In genomic region chr1:37932759-37933158, GRCh38 we compare ENCODE assay signal across 10 cellular contexts. TPM values are rescaled to one million over a fixed set of nuclear protein-coding genes. Genes with fewer than 3 reads are reported as not detected.
DNase-seq lines count a peak whose midpoint lies in the region; ATAC-seq and TF ChIP-seq lines count a peak whose summit lies in the region.
"Had no signal": no experiment of that assay in that cellular context is flagged by ENCODE, and none has a peak within 500 bp of the region (broad histone marks: within the 10 kb centered on the region; RNA-seq: fewer than 3 reads in every experiment).

No MANE protein-coding gene starts in this region.

- no peaks in the 10 kb centered on the region for H3K36me3 ChIP-seq in RWPE2 (ENCODE audit: low read depth)
- H3K36me3 ChIP-seq in fibroblast of lung (ENCODE audit: control insufficient read depth, insufficient read depth, low read length): no peaks in the 10 kb centered on the region
- H3K36me3 ChIP-seq in BE2C: no peaks in the 10 kb centered on the region

- H3K9me3 ChIP-seq in RWPE2 (ENCODE audit: severe bottlenecking) (no peaks in the 10 kb centered on the region), fibroblast of lung (ENCODE audit: control insufficient read depth, insufficient read depth, low read depth, low read length) (no peaks in the 10 kb centered on the region), BE2C (no peaks in the 10 kb centered on the region)

- peak in 1 of 2 donors; percentile 31 for DNase-seq in activated T-cell treated with anti-CD3 and anti-CD28 coated beads, Interleukin-2, amount 50 U/mL, for 72 hours
- no peak for DNase-seq in activated T-cell treated with anti-CD3 and anti-CD28 coated beads, Interleukin-2, amount 50 U/mL, for 48 hours
- DNase-seq in RWPE2 (ENCODE audit: low spot score) (no peak), fibroblast of lung (ENCODE audit: low read depth in 2 of 2) (peak; percentile 59 to 77), BE2C (no peak)
- no peak for DNase-seq in stimulated activated naive B cell treated with anti-CD40 and anti-IgM and Interleukin-4, amounts not matched to agents 10 μg/mL and 1 μg/mL and 100 μg/mL, for 72 hours
- DNase-seq: activated CD4-positive, alpha-beta T cell treated with anti-CD3 and anti-CD28 coated beads, Interleukin-2, amount 10 ng/mL, durations not matched to agents 7 days and 5 days; stimulated activated CD4-positive, alpha-beta T cell treated with anti-CD3 and anti-CD28 coated beads, Interleukin-1b, Interleukin-23, amount 100 ng/mL, for 48 hours had no signal

- H3K4me3 ChIP-seq in RWPE2 (ENCODE audit: severe bottlenecking) (peak overlapping the region; percentile 1), fibroblast of lung (replicated peaks in 1 of 4; ENCODE audit: control extremely low read depth in 1 of 4, insufficient read depth in 1 of 4, low read depth in 3 of 4, low read length in 4 of 4) (no peak overlapping the region), BE2C (ENCODE audit: low read depth, low read length) (no peak overlapping the region)

- TF ChIP-seq CTCF in RWPE2 (IDR thresholded peaks at IDR 0.05; ENCODE audit: poor library complexity, severe bottlenecking) (no peak), fibroblast of lung (conservative IDR thresholded peaks at IDR 0.05 in 1 of 2, IDR thresholded peaks at IDR 0.05 in 1 of 2; ENCODE audit: low read depth in 1 of 2, low read length in 2 of 2) (no peak), BE2C (IDR thresholded peaks at IDR 0.05; ENCODE audit: low read depth, low read length) (no peak)

- no peak overlapping the region for H3K9ac ChIP-seq in fibroblast of lung (ENCODE audit: insufficient read depth, low read length)

- no peaks in the 10 kb centered on the region for H4K20me1 ChIP-seq in fibroblast of lung (ENCODE audit: control insufficient read depth, extremely low read depth, insufficient read depth, low read length)

- peaks cover 10 to 20% of the 10 kb centered on the region in 2 donors for H3K36me3 Mint-ChIP-seq in activated T-cell treated with anti-CD3 and anti-CD28 coated beads, Interleukin-2, amount 50 U/mL, for 72 hours (ENCODE audit: insufficient read depth in 2 of 2)
- peaks cover 26 to 33% of the 10 kb centered on the region in 2 donors for H3K36me3 Mint-ChIP-seq in stimulated activated naive B cell treated with anti-CD40 and anti-IgM and Interleukin-4, amounts not matched to agents 10 μg/mL and 1 μg/mL and 100 μg/mL, for 72 hours
- peaks cover 25% of the 10 kb centered on the region for H3K36me3 Mint-ChIP-seq in stimulated activated memory B cell treated with anti-CD40 and anti-IgM and Interleukin-4, amounts not matched to agents 10 μg/mL and 1 μg/mL and 100 μg/mL, for 72 hours

- no peak overlapping the region for H2AFZ ChIP-seq in fibroblast of lung (ENCODE audit: low read length)

- H3K27me3 ChIP-seq in RWPE2 (ENCODE audit: insufficient read depth, poor library complexity, severe bottlenecking): no peaks in the 10 kb centered on the region
- no peaks in the 10 kb centered on the region for H3K27me3 ChIP-seq in fibroblast of lung (ENCODE audit: control insufficient read depth, insufficient read depth, low read length)
- H3K27me3 ChIP-seq in BE2C: no peaks in the 10 kb centered on the region

- no peaks in the 10 kb centered on the region for H3K27me3 Mint-ChIP-seq in activated T-cell treated with anti-CD3 and anti-CD28 coated beads, Interleukin-2, amount 50 U/mL, for 72 hours (ENCODE audit: low read depth)
- H3K27me3 Mint-ChIP-seq in stimulated activated naive B cell treated with anti-CD40 and anti-IgM and Interleukin-4, amounts not matched to agents 10 μg/mL and 1 μg/mL and 100 μg/mL, for 72 hours: no peaks in the 10 kb centered on the region
- H3K27me3 Mint-ChIP-seq in stimulated activated memory B cell treated with anti-CD40 and anti-IgM and Interleukin-4, amounts not matched to agents 10 μg/mL and 1 μg/mL and 100 μg/mL, for 72 hours: no peaks in the 10 kb centered on the region
- H3K27me3 Mint-ChIP-seq: activated CD4-positive, alpha-beta T cell treated with anti-CD3 and anti-CD28 coated beads, Interleukin-2, amount 10 ng/mL, durations not matched to agents 7 days and 5 days had no signal

- H3K27ac Mint-ChIP-seq in activated T-cell treated with anti-CD3 and anti-CD28 coated beads, Interleukin-2, amount 50 U/mL, for 72 hours: no peak overlapping the region
- peak overlapping the region; percentile 25 for H3K27ac Mint-ChIP-seq in stimulated activated naive B cell treated with anti-CD40 and anti-IgM and Interleukin-4, amounts not matched to agents 10 μg/mL and 1 μg/mL and 100 μg/mL, for 72 hours
- H3K27ac Mint-ChIP-seq in stimulated activated memory B cell treated with anti-CD40 and anti-IgM and Interleukin-4, amounts not matched to agents 10 μg/mL and 1 μg/mL and 100 μg/mL, for 72 hours: no peak overlapping the region
- H3K27ac Mint-ChIP-seq: activated CD4-positive, alpha-beta T cell treated with anti-CD3 and anti-CD28 coated beads, Interleukin-2, amount 10 ng/mL, durations not matched to agents 7 days and 5 days had no signal

- H3K27ac ChIP-seq in RWPE2 (ENCODE audit: poor library complexity, severe bottlenecking) (peak overlapping the region; percentile 65), fibroblast of lung (ENCODE audit: insufficient read depth, low read length) (no peak overlapping the region)

- peak; percentile 53 to 57 for ATAC-seq in activated T-cell treated with anti-CD3 and anti-CD28 coated beads, Interleukin-2, amount 50 U/mL, for 72 hours (replicated peaks in 1 of 2)
- peak; percentile 75 for ATAC-seq in RWPE2 (ENCODE audit: low read depth)
- ATAC-seq in stimulated activated naive B cell treated with anti-CD40 and anti-IgM and Interleukin-4, amounts not matched to agents 10 μg/mL and 1 μg/mL and 100 μg/mL, for 72 hours (replicated peaks): no peak
- ATAC-seq in HG03469 (IDR thresholded peaks at IDR 0.05; ENCODE audit: unreplicated experiment): no peak
- ATAC-seq in stimulated activated memory B cell treated with anti-CD40 and anti-IgM and Interleukin-4, amounts not matched to agents 10 μg/mL and 1 μg/mL and 100 μg/mL, for 72 hours: no peak

- peaks cover 45% of the 10 kb centered on the region for H3K4me1 Mint-ChIP-seq in activated T-cell treated with anti-CD3 and anti-CD28 coated beads, Interleukin-2, amount 50 U/mL, for 72 hours (ENCODE audit: low read depth)
- H3K4me1 Mint-ChIP-seq in stimulated activated naive B cell treated with anti-CD40 and anti-IgM and Interleukin-4, amounts not matched to agents 10 μg/mL and 1 μg/mL and 100 μg/mL, for 72 hours: peaks cover 26 to 40% of the 10 kb centered on the region in 2 donors
- peaks cover 32% of the 10 kb centered on the region for H3K4me1 Mint-ChIP-seq in stimulated activated memory B cell treated with anti-CD40 and anti-IgM and Interleukin-4, amounts not matched to agents 10 μg/mL and 1 μg/mL and 100 μg/mL, for 72 hours

- H3K79me2 ChIP-seq in fibroblast of lung (ENCODE audit: control insufficient read depth, insufficient read depth, low read length): peaks cover 2% of the 10 kb centered on the region

- no peaks in the 10 kb centered on the region for H3K9me3 Mint-ChIP-seq in activated T-cell treated with anti-CD3 and anti-CD28 coated beads, Interleukin-2, amount 50 U/mL, for 72 hours
- no peaks in the 10 kb centered on the region for H3K9me3 Mint-ChIP-seq in stimulated activated naive B cell treated with anti-CD40 and anti-IgM and Interleukin-4, amounts not matched to agents 10 μg/mL and 1 μg/mL and 100 μg/mL, for 72 hours
- H3K9me3 Mint-ChIP-seq in stimulated activated memory B cell treated with anti-CD40 and anti-IgM and Interleukin-4, amounts not matched to agents 10 μg/mL and 1 μg/mL and 100 μg/mL, for 72 hours: no peaks in the 10 kb centered on the region
- H3K9me3 Mint-ChIP-seq: activated CD4-positive, alpha-beta T cell treated with anti-CD3 and anti-CD28 coated beads, Interleukin-2, amount 10 ng/mL, durations not matched to agents 7 days and 5 days had no signal

- H3K4me1 ChIP-seq in RWPE2 (ENCODE audit: insufficient read depth, poor library complexity, severe bottlenecking) (peaks cover 20% of the 10 kb centered on the region), fibroblast of lung (ENCODE audit: control insufficient read depth, extremely low read depth, insufficient read depth, low read length) (peaks cover 8% of the 10 kb centered on the region), BE2C (no peaks in the 10 kb centered on the region)

- no peak overlapping the region for H3K4me2 ChIP-seq in fibroblast of lung (ENCODE audit: extremely low read depth, insufficient read depth, low read length)

- H3K4me3 Mint-ChIP-seq in activated T-cell treated with anti-CD3 and anti-CD28 coated beads, Interleukin-2, amount 50 U/mL, for 72 hours: peak overlapping the region; percentile 71 to 99
- peak overlapping the region; percentile 25 to 65 for H3K4me3 Mint-ChIP-seq in stimulated activated naive B cell treated with anti-CD40 and anti-IgM and Interleukin-4, amounts not matched to agents 10 μg/mL and 1 μg/mL and 100 μg/mL, for 72 hours
- no peak overlapping the region for H3K4me3 Mint-ChIP-seq in stimulated activated memory B cell treated with anti-CD40 and anti-IgM and Interleukin-4, amounts not matched to agents 10 μg/mL and 1 μg/mL and 100 μg/mL, for 72 hours

RNA-seq across cellular contexts. Expression of gene INPP5B, which starts 14.1 kb away (rescaled TPM):
- total RNA-seq in activated T-cell treated with anti-CD3 and anti-CD28 coated beads, Interleukin-2, amount 50 U/mL, for 72 hours: 10 to 100 TPM; 44.7 to 53.6 TPM
- 42.1 and 55.0 TPM in 2 replicates for total RNA-seq in fibroblast of lung
- 18.8 and 23.6 TPM in 2 replicates for polyA plus RNA-seq in fibroblast of lung
- polyA plus RNA-seq in fibroblast of lung (2012): 9.5 and 10.6 TPM in 2 replicates
- polyA minus RNA-seq in fibroblast of lung (ENCODE audit: low replicate concordance): 16.1 and 30.9 TPM in 2 replicates
- 4.5 TPM for polyA plus RNA-seq in BE2C (2012; ENCODE audit: insufficient read depth, insufficient read length, low read depth)

RNA-seq across cellular contexts. Expression of gene SF3A3, which starts 57.1 kb away (rescaled TPM):
- total RNA-seq in activated T-cell treated with anti-CD3 and anti-CD28 coated beads, Interleukin-2, amount 50 U/mL, for 72 hours: 10 to 100 TPM; 67.9 to 81.4 TPM
- total RNA-seq in fibroblast of lung: 72.3 and 97.8 TPM in 2 replicates
- 60.3 and 62.4 TPM in 2 replicates for polyA plus RNA-seq in fibroblast of lung
- polyA plus RNA-seq in fibroblast of lung (2012): 61.1 and 76.1 TPM in 2 replicates
- polyA minus RNA-seq in fibroblast of lung (ENCODE audit: low replicate concordance): 8.6 and 17.5 TPM in 2 replicates
- 74.2 TPM for polyA plus RNA-seq in BE2C (2012; ENCODE audit: insufficient read depth, insufficient read length, low read depth)

Comparison
In these comparisons a context has a peak if more than half of its experiments do, and no peak if none do; other contexts are left out.
1. ATAC-seq: peak in activated T-cell treated with anti-CD3 and anti-CD28 coated beads, Interleukin-2, amount 50 U/mL, for 72 hours (2 of 2) and RWPE2 (single experiment); none in stimulated activated naive B cell treated with anti-CD40 and anti-IgM and Interleukin-4, amounts not matched to agents 10 μg/mL and 1 μg/mL and 100 μg/mL, for 72 hours (0 of 2), HG03469 (single experiment) and stimulated activated memory B cell treated with anti-CD40 and anti-IgM and Interleukin-4, amounts not matched to agents 10 μg/mL and 1 μg/mL and 100 μg/mL, for 72 hours (single experiment).
2. DNase-seq: peak in fibroblast of lung (2 of 2); none in activated T-cell treated with anti-CD3 and anti-CD28 coated beads, Interleukin-2, amount 50 U/mL, for 48 hours (0 of 2), RWPE2 (single experiment), stimulated activated naive B cell treated with anti-CD40 and anti-IgM and Interleukin-4, amounts not matched to agents 10 μg/mL and 1 μg/mL and 100 μg/mL, for 72 hours (single experiment) and BE2C (single experiment).